16 cellular contexts compared by ENCODE assay signal in the genomic region with DNA sequence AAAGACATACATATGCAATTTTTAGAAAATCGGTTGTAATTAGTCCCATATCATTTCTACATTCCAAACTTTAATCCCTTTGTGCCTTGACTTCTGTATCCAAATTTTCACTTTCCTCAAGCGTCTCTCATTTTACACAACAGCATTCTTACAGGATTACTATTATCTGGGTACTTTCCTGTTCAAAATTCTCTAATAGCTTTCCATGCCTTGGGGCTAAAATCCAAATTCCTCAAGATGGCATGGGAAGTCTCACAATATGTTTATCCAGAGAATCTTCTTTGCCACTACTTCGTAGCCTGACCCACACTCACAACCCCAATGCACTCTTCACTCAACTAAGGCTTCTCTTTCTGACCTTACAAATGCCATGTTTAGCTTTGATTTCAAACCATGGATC.
DNase-seq lines count a peak whose midpoint lies in the region; ATAC-seq and TF ChIP-seq lines count a peak whose summit lies in the region.
"Had no signal": no experiment of that assay in that cellular context is flagged by ENCODE, and none has a peak within 500 bp of the region (broad histone marks: within the 10 kb centered on the region; RNA-seq: fewer than 3 reads in every experiment).

No MANE protein-coding gene starts in this region.

- no peak overlapping the region for H3K27ac ChIP-seq in gastrocnemius medialis
- H3K27ac ChIP-seq: BLaER1, PC-9, SJSA1 had no signal

- H3K27me3 Mint-ChIP-seq in Calu3 (ENCODE audit: unreplicated experiment) (no peaks in the 10 kb centered on the region), HFFc6 (ENCODE audit: insufficient read depth) (no peaks in the 10 kb centered on the region), WTC11 (ENCODE audit: low read depth) (no peaks in the 10 kb centered on the region)
- H3K27me3 Mint-ChIP-seq: CD4-positive, alpha-beta memory T cell had no signal

- POLR2A ChIA-PET in WTC11 (lab: Charles Lee), result no interaction called here

- no TSS peak for BruUV-seq in Calu3 (replicated peaks; lab: Mats Ljungman, UMichigan)

- no peak overlapping the region for H3K4me3 ChIP-seq in gastrocnemius medialis
- H3K4me3 ChIP-seq: BLaER1, HAP-1, PC-9, SJSA1 had no signal

- H3K9me3 Mint-ChIP-seq in Calu3 (ENCODE audit: low read depth, unreplicated experiment) (peaks cover 4% of the 10 kb centered on the region), HFFc6 (no peaks in the 10 kb centered on the region), WTC11 (0 out of 2 replicates have a peak, but pooled peaks cover 5% of the 10 kb centered on the region)

- in situ Hi-C loops in gastrocnemius medialis (cut with MboI; ENCODE audit: low sequenced_read_pairs in 4 of 4), result no loop called here

- H3K4me1 ChIP-seq in gastrocnemius medialis, result no peaks in the 10 kb centered on the region
- H3K4me1 ChIP-seq: BLaER1, HAP-1 had no signal

- DNase-seq in Calu3 (no peak), HFFc6 (peak; percentile 42), WTC11 (ENCODE audit: low spot score) (no peak), foreskin melanocyte (peak; percentile 1), gastrocnemius medialis (no peak), NCI-H1694 (lab: John Stamatoyannopoulos, UW) (no peak), SK-N-DZ (ENCODE audit: low spot score) (no peak), NCI-H524 (lab: John Stamatoyannopoulos, UW) (no peak)
- DNase-seq: CD4-positive, alpha-beta memory T cell; NCI-H1105; NCI-H1694 treated with DMSO at 0.1 percent for 48 hours; NCI-H510A treated with DMSO at 0.1 percent for 48 hours; PC-9 had no signal

- ATAC-seq in WTC11 (no peak), gastrocnemius medialis (no peak)

- H3K27me3 ChIP-seq in gastrocnemius medialis, result no peaks in the 10 kb centered on the region
- H3K27me3 ChIP-seq: BLaER1, SJSA1 had no signal

- CTCF ChIA-PET in Calu3 (lab: Charles Lee), result no interaction called here
- CTCF ChIA-PET in WTC11 (lab: Charles Lee), result no interaction called here

- no peaks in the 10 kb centered on the region for H3K9me3 ChIP-seq in gastrocnemius medialis
- H3K9me3 ChIP-seq: BLaER1, HAP-1, SJSA1 had no signal

- H3K27ac Mint-ChIP-seq in Calu3 (ENCODE audit: unreplicated experiment) (peak overlapping the region; percentile 21), HFFc6 (peak overlapping the region; percentile 24; the same call in 1 of the 2 replicates), WTC11 (peak overlapping the region; percentile 19; the same call in 1 of the 2 replicates)
- H3K27ac Mint-ChIP-seq: CD4-positive, alpha-beta memory T cell had no signal

- no peak for TF ChIP-seq POLR2A in gastrocnemius medialis (IDR thresholded peaks at IDR 0.05)

- no peaks in the 10 kb centered on the region for H3K36me3 ChIP-seq in gastrocnemius medialis
- H3K36me3 ChIP-seq: BLaER1, HAP-1, SJSA1 had no signal

- intact Hi-C loops in Calu3 (cut with micrococcal nuclease; ENCODE audit: unreplicated experiment), result no loop called here
- intact Hi-C loops in gastrocnemius medialis (cut with DNase I; ENCODE audit: low total_unique reads), result no loop called here

- H3K4me3 Mint-ChIP-seq in Calu3 (ENCODE audit: low read depth, unreplicated experiment) (no peak overlapping the region), HFFc6 (no peak overlapping the region; the same call in 1 of the 2 replicates), WTC11 (no peak overlapping the region)
- H3K4me3 Mint-ChIP-seq: CD4-positive, alpha-beta memory T cell had no signal

- H3K36me3 Mint-ChIP-seq in Calu3 (ENCODE audit: insufficient read depth, unreplicated experiment), result peaks cover 22% of the 10 kb centered on the region
- H3K36me3 Mint-ChIP-seq in HFFc6 (ENCODE audit: low read depth), result peaks cover 10% of the 10 kb centered on the region; the same call in 1 of the 2 replicates
- no peaks in the 10 kb centered on the region for H3K36me3 Mint-ChIP-seq in WTC11
- H3K36me3 Mint-ChIP-seq: CD4-positive, alpha-beta memory T cell had no signal

- H3K4me1 Mint-ChIP-seq in Calu3 (ENCODE audit: low read depth, unreplicated experiment) (peaks cover 78% of the 10 kb centered on the region), HFFc6 (ENCODE audit: low read depth) (peaks cover 64% of the 10 kb centered on the region), WTC11 (no peaks in the 10 kb centered on the region)
- H3K4me1 Mint-ChIP-seq: CD4-positive, alpha-beta memory T cell had no signal

- TF ChIP-seq CTCF in Calu3 (IDR thresholded peaks at IDR 0.05; ENCODE audit: unreplicated experiment) (no peak), HFFc6 (IDR thresholded peaks at IDR 0.05) (no peak), WTC11 (IDR thresholded peaks at IDR 0.05) (no peak), gastrocnemius medialis (IDR thresholded peaks at IDR 0.05 in 4 of 5, conservative IDR thresholded peaks at IDR 0.05 in 1 of 5) (no peak)

TF ChIP-seq in WTC11, 78 proteins besides CTCF, POLR2A, EP300 and RAD21:
- TF ChIP-seq CBFB (CRISPR knock-in tag; IDR thresholded peaks at IDR 0.05; ENCODE audit: low read depth) (no peak), ZNF416 (CRISPR knock-in tag; IDR thresholded peaks at IDR 0.05) (no peak), ZNF121 (CRISPR knock-in tag; IDR thresholded peaks at IDR 0.05) (no peak), RELA (CRISPR knock-in tag; IDR thresholded peaks at IDR 0.05; ENCODE audit: borderline replicate concordance) (no peak), GRHL2 (CRISPR knock-in tag; IDR thresholded peaks at IDR 0.05; ENCODE audit: insufficient replicate concordance, severe bottlenecking) (no peak), ZNF396 (CRISPR knock-in tag; IDR thresholded peaks at IDR 0.05; ENCODE audit: borderline replicate concordance) (no peak)
- TF ChIP-seq, protein P1, sequence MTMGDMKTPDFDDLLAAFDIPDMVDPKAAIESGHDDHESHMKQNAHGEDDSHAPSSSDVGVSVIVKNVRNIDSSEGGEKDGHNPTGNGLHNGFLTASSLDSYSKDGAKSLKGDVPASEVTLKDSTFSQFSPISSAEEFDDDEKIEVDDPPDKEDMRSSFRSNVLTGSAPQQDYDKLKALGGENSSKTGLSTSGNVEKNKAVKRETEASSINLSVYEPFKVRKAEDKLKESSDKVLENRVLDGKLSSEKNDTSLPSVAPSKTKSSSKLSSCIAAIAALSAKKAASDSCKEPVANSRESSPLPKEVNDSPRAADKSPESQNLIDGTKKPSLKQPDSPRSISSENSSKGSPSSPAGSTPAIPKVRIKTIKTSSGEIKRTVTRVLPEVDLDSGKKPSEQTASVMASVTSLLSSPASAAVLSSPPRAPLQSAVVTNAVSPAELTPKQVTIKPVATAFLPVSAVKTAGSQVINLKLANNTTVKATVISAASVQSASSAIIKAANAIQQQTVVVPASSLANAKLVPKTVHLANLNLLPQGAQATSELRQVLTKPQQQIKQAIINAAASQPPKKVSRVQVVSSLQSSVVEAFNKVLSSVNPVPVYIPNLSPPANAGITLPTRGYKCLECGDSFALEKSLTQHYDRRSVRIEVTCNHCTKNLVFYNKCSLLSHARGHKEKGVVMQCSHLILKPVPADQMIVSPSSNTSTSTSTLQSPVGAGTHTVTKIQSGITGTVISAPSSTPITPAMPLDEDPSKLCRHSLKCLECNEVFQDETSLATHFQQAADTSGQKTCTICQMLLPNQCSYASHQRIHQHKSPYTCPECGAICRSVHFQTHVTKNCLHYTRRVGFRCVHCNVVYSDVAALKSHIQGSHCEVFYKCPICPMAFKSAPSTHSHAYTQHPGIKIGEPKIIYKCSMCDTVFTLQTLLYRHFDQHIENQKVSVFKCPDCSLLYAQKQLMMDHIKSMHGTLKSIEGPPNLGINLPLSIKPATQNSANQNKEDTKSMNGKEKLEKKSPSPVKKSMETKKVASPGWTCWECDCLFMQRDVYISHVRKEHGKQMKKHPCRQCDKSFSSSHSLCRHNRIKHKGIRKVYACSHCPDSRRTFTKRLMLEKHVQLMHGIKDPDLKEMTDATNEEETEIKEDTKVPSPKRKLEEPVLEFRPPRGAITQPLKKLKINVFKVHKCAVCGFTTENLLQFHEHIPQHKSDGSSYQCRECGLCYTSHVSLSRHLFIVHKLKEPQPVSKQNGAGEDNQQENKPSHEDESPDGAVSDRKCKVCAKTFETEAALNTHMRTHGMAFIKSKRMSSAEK (CRISPR knock-in tag; IDR thresholded peaks at IDR 0.05; ENCODE audit: borderline replicate concordance), result no peak
- TF ChIP-seq, protein P2, sequence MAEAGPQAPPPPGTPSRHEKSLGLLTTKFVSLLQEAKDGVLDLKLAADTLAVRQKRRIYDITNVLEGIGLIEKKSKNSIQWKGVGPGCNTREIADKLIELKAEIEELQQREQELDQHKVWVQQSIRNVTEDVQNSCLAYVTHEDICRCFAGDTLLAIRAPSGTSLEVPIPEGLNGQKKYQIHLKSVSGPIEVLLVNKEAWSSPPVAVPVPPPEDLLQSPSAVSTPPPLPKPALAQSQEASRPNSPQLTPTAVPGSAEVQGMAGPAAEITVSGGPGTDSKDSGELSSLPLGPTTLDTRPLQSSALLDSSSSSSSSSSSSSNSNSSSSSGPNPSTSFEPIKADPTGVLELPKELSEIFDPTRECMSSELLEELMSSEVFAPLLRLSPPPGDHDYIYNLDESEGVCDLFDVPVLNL (CRISPR knock-in tag; IDR thresholded peaks at IDR 0.05; ENCODE audit: borderline replicate concordance, low read depth), result no peak
TF ChIP-seq in WTC11: peak in this region for 0.

Comparison
In these comparisons a context has a peak if more than half of its experiments do, and no peak if none do; other contexts are left out.
1. DNase-seq: peak in HFFc6 (single experiment) and foreskin melanocyte (single experiment); none in Calu3 (single experiment), WTC11 (single experiment), gastrocnemius medialis (0 of 2), NCI-H1694 (single experiment), SK-N-DZ (single experiment) and NCI-H524 (0 of 2).
2. Peak in every context shown above with its lines, with median percentiles within 50 percentile points of each other: H3K27ac Mint-ChIP-seq.